Comparison of ENCODE assay signal across 1 cellular context in genomic region chr15:71274448-71274798, GRCh38.
TF ChIP-seq lines count a peak whose summit lies in the region.

No MANE protein-coding gene starts in this region.

TF ChIP-seq in endothelial cell of umbilical vein, 7 proteins besides CTCF, POLR2A, EP300 and RAD21 (continued from another document):
- no peak for TF ChIP-seq MAX (IDR thresholded peaks at IDR 0.05; ENCODE audit: insufficient read depth, insufficient read length)
